Comparison of ENCODE assay signal across 1 cellular context in the genomic region with DNA sequence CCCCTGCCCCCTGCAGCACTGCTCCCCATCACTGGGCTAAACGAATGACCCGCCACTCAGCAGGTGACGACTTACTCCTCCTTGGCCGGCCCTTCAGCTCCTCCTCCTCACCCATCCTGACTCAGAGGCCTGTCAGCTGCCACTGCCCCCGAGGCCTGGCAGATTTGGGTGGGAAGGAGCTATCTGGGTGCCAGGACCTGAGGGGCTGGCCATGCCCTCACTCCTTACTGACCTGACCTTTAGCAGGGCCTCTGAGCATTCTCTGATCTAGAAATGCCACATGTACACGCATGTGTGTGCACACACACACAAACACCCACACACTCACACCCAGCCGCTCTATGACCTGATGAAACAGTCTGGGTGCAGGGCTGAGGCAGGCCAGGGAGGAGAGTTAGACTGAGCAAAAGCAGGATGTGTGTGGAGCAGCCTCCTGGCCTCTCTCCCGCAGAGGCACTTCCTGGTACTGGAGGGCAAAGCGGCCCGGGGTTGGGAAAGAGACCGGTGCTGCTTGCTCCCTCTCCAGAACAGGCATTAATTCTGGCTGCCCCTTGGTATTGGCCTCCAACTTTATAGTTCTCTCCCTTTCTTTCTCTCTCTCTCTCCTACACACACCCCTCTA.
A peak's percentile ranks its signal among the peaks of the same experiment; 100 is the strongest.
TF ChIP-seq lines count a peak whose summit lies in the region.

No MANE protein-coding gene starts in this region.

TF ChIP-seq in HepG2, 621 proteins besides CTCF, POLR2A, EP300 and RAD21 (continued from another document and continues in another):
- no peak for TF ChIP-seq ZNF136 (CRISPR knock-in tag; IDR thresholded peaks at IDR 0.05; ENCODE audit: low read depth)
- no peak; the same call in 1 of the 2 replicates for TF ChIP-seq TCF7 (IDR thresholded peaks at IDR 0.05; ENCODE audit: low read depth)
- no peak for TF ChIP-seq ADNP (CRISPR knock-in tag; IDR thresholded peaks at IDR 0.05)
- TF ChIP-seq ZNF570 (CRISPR knock-in tag; IDR thresholded peaks at IDR 0.05; ENCODE audit: borderline replicate concordance): no peak
- TF ChIP-seq, protein P1, sequence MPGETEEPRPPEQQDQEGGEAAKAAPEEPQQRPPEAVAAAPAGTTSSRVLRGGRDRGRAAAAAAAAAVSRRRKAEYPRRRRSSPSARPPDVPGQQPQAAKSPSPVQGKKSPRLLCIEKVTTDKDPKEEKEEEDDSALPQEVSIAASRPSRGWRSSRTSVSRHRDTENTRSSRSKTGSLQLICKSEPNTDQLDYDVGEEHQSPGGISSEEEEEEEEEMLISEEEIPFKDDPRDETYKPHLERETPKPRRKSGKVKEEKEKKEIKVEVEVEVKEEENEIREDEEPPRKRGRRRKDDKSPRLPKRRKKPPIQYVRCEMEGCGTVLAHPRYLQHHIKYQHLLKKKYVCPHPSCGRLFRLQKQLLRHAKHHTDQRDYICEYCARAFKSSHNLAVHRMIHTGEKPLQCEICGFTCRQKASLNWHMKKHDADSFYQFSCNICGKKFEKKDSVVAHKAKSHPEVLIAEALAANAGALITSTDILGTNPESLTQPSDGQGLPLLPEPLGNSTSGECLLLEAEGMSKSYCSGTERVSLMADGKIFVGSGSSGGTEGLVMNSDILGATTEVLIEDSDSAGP (CRISPR knock-in tag; IDR thresholded peaks at IDR 0.05; ENCODE audit: borderline replicate concordance): peak; percentile 63; the same call in 1 of the 2 replicates
- TF ChIP-seq SMAD9 (CRISPR knock-in tag; IDR thresholded peaks at IDR 0.05): no peak
- peak; percentile 84 for TF ChIP-seq ELF1 (CRISPR knock-in tag; IDR thresholded peaks at IDR 0.05)
- TF ChIP-seq ZNF20 (CRISPR knock-in tag; IDR thresholded peaks at IDR 0.05): no peak
- peak; percentile 29; the same call in 1 of the 2 replicates for TF ChIP-seq PHF20 (CRISPR knock-in tag; IDR thresholded peaks at IDR 0.05)
- TF ChIP-seq SP140L (CRISPR knock-in tag; IDR thresholded peaks at IDR 0.05; ENCODE audit: borderline replicate concordance): no peak
- no peak for TF ChIP-seq TRIM24 (CRISPR knock-in tag; IDR thresholded peaks at IDR 0.05)
- TF ChIP-seq ZNF143 (CRISPR knock-in tag; IDR thresholded peaks at IDR 0.05): no peak; the same call in 1 of the 2 replicates
- peak; percentile 61; the same call in 1 of the 2 replicates for TF ChIP-seq SKIL (CRISPR knock-in tag; IDR thresholded peaks at IDR 0.05; ENCODE audit: borderline replicate concordance)
- no peak for TF ChIP-seq NR1H2 (CRISPR knock-in tag; IDR thresholded peaks at IDR 0.05; ENCODE audit: borderline replicate concordance, low read depth)
- TF ChIP-seq HNF1B (CRISPR knock-in tag; IDR thresholded peaks at IDR 0.05): no peak
- TF ChIP-seq ARID5B (CRISPR knock-in tag; IDR thresholded peaks at IDR 0.05): peak; percentile 40
- no peak; the same call in 1 of the 2 replicates for TF ChIP-seq ZNF34 (CRISPR knock-in tag; IDR thresholded peaks at IDR 0.05; ENCODE audit: borderline replicate concordance)
- TF ChIP-seq YEATS4 (CRISPR knock-in tag; IDR thresholded peaks at IDR 0.05; ENCODE audit: borderline replicate concordance): peak; percentile 73
- no peak for TF ChIP-seq HES4 (CRISPR knock-in tag; IDR thresholded peaks at IDR 0.05; ENCODE audit: borderline replicate concordance)
- no peak for TF ChIP-seq DR1 (CRISPR knock-in tag; IDR thresholded peaks at IDR 0.05)
- TF ChIP-seq ZBTB3 (CRISPR knock-in tag; IDR thresholded peaks at IDR 0.05; ENCODE audit: borderline replicate concordance, low read depth): no peak
- TF ChIP-seq ZGPAT (CRISPR knock-in tag; IDR thresholded peaks at IDR 0.05): no peak; the same call in 1 of the 2 replicates
- no peak for TF ChIP-seq ATF7 (IDR thresholded peaks at IDR 0.05)
- no peak for TF ChIP-seq ATF7 (CRISPR knock-in tag; IDR thresholded peaks at IDR 0.05)
- TF ChIP-seq ZNF33B (CRISPR knock-in tag; IDR thresholded peaks at IDR 0.05): no peak
- TF ChIP-seq EED (CRISPR knock-in tag; IDR thresholded peaks at IDR 0.05): no peak
- no peak for TF ChIP-seq NCOA2 (CRISPR knock-in tag; IDR thresholded peaks at IDR 0.05)
- TF ChIP-seq ZSCAN20 (CRISPR knock-in tag; IDR thresholded peaks at IDR 0.05; ENCODE audit: borderline replicate concordance): no peak; the same call in 1 of the 2 replicates
- TF ChIP-seq PHF8 (CRISPR knock-in tag; IDR thresholded peaks at IDR 0.05): no peak; the same call in 1 of the 2 replicates
- no peak for TF ChIP-seq ZSCAN12 (CRISPR knock-in tag; IDR thresholded peaks at IDR 0.05)
- TF ChIP-seq CREB1 (IDR thresholded peaks at IDR 0.05): no peak
- no peak for TF ChIP-seq CREB1 (CRISPR knock-in tag; IDR thresholded peaks at IDR 0.05)
- TF ChIP-seq ZBTB21 (CRISPR knock-in tag; IDR thresholded peaks at IDR 0.05): no peak
- TF ChIP-seq JUN (CRISPR knock-in tag; IDR thresholded peaks at IDR 0.05): peak; percentile 12; the same call in 1 of the 2 replicates
- TF ChIP-seq, protein P2, sequence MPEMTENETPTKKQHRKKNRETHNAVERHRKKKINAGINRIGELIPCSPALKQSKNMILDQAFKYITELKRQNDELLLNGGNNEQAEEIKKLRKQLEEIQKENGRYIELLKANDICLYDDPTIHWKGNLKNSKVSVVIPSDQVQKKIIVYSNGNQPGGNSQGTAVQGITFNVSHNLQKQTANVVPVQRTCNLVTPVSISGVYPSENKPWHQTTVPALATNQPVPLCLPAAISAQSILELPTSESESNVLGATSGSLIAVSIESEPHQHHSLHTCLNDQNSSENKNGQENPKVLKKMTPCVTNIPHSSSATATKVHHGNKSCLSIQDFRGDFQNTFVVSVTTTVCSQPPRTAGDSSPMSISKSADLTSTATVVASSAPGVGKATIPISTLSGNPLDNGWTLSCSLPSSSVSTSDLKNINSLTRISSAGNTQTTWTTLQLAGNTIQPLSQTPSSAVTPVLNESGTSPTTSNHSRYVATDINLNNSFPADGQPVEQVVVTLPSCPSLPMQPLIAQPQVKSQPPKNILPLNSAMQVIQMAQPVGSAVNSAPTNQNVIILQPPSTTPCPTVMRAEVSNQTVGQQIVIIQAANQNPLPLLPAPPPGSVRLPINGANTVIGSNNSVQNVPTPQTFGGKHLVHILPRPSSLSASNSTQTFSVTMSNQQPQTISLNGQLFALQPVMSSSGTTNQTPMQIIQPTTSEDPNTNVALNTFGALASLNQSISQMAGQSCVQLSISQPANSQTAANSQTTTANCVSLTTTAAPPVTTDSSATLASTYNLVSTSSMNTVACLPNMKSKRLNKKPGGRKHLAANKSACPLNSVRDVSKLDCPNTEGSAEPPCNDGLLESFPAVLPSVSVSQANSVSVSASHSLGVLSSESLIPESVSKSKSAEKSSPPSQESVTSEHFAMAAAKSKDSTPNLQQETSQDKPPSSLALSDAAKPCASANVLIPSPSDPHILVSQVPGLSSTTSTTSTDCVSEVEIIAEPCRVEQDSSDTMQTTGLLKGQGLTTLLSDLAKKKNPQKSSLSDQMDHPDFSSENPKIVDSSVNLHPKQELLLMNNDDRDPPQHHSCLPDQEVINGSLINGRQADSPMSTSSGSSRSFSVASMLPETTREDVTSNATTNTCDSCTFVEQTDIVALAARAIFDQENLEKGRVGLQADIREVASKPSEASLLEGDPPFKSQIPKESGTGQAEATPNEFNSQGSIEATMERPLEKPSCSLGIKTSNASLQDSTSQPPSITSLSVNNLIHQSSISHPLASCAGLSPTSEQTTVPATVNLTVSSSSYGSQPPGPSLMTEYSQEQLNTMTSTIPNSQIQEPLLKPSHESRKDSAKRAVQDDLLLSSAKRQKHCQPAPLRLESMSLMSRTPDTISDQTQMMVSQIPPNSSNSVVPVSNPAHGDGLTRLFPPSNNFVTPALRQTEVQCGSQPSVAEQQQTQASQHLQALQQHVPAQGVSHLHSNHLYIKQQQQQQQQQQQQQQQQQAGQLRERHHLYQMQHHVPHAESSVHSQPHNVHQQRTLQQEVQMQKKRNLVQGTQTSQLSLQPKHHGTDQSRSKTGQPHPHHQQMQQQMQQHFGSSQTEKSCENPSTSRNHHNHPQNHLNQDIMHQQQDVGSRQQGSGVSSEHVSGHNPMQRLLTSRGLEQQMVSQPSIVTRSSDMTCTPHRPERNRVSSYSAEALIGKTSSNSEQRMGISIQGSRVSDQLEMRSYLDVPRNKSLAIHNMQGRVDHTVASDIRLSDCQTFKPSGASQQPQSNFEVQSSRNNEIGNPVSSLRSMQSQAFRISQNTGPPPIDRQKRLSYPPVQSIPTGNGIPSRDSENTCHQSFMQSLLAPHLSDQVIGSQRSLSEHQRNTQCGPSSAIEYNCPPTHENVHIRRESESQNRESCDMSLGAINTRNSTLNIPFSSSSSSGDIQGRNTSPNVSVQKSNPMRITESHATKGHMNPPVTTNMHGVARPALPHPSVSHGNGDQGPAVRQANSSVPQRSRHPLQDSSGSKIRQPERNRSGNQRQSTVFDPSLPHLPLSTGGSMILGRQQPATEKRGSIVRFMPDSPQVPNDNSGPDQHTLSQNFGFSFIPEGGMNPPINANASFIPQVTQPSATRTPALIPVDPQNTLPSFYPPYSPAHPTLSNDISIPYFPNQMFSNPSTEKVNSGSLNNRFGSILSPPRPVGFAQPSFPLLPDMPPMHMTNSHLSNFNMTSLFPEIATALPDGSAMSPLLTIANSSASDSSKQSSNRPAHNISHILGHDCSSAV (CRISPR knock-in tag; IDR thresholded peaks at IDR 0.05; ENCODE audit: borderline replicate concordance): no peak
- no peak for TF ChIP-seq STAT5B (CRISPR knock-in tag; IDR thresholded peaks at IDR 0.05)
